21 cellular contexts compared by ENCODE assay signal in genomic region chr19:30441011-30441410, GRCh38.
DNase-seq lines count a peak whose midpoint lies in the region; ATAC-seq, FAIRE-seq and TF ChIP-seq lines count a peak whose summit lies in the region.
"Had no signal": no experiment of that assay in that cellular context is flagged by ENCODE, and none has a peak within 500 bp of the region (broad histone marks: within the 10 kb centered on the region; RNA-seq: fewer than 3 reads in every experiment).

No MANE protein-coding gene starts in this region.

- H2AFZ ChIP-seq in H1 (ENCODE audit: low read length) (no peak overlapping the region), trophoblast cell (ENCODE audit: insufficient read depth, low read length, poor library complexity) (no peak overlapping the region)
- H2AFZ ChIP-seq: GM23338 had no signal

- TF ChIP-seq CTCF in AG10803 (conservative IDR thresholded peaks at IDR 0.05; ENCODE audit: low read length) = no peak
- no peak for TF ChIP-seq CTCF in H1 (IDR thresholded peaks at IDR 0.05; ENCODE audit: control extremely low read depth in 1 of 3, insufficient read depth in 1 of 3, low read depth in 1 of 3, low read length in 3 of 3)
- TF ChIP-seq CTCF in CD8-positive, alpha-beta T cell (IDR thresholded peaks at IDR 0.05) = no peak

- no peaks in the 10 kb centered on the region for H3K9me3 ChIP-seq in H1 (ENCODE audit: insufficient read depth in 2 of 2, low read depth in 1 of 2, low read length in 1 of 2)
- peaks cover 2% of the 10 kb centered on the region for H3K9me3 ChIP-seq in trophoblast cell (ENCODE audit: insufficient read depth, low read depth, low read length)
- H3K9me3 ChIP-seq in CD8-positive, alpha-beta T cell (ENCODE audit: low read length) = no peaks in the 10 kb centered on the region
- H3K9me3 ChIP-seq: BE2C had no signal

- H2BK120ac ChIP-seq in H1 (replicated peaks; ENCODE audit: low read depth, low read length) (no peak overlapping the region), trophoblast cell (ENCODE audit: insufficient read depth, low read length, poor library complexity) (no peak overlapping the region)

- H2BK5ac ChIP-seq in H1 (ENCODE audit: low read depth, low read length) (no peak overlapping the region), trophoblast cell (ENCODE audit: low read depth, low read length, poor library complexity) (no peak overlapping the region)

- H4K91ac ChIP-seq in H1 (replicated peaks; ENCODE audit: insufficient read length, low read length) (no peak overlapping the region), trophoblast cell (ENCODE audit: low read depth, low read length) (no peak overlapping the region)

- FAIRE-seq in H1 (lab: Jason Lieb, UNC) = no peak
- FAIRE-seq: D721Med, GM12892 had no signal

- H3K79me1 ChIP-seq in H1 (ENCODE audit: low read depth, low read length) (no peaks in the 10 kb centered on the region), trophoblast cell (ENCODE audit: low read length) (no peaks in the 10 kb centered on the region)

- H3K4me1 Mint-ChIP-seq in CD8-positive, alpha-beta T cell (ENCODE audit: low read depth) = no peaks in the 10 kb centered on the region
- H3K4me1 Mint-ChIP-seq: CD4-positive, alpha-beta memory T cell had no signal

- no peak overlapping the region for H4K5ac ChIP-seq in H1 (ENCODE audit: insufficient read length, low read depth, low read length)

- H4K12ac ChIP-seq in trophoblast cell (ENCODE audit: low read depth, low read length) = no peak overlapping the region

- H3K4me1 ChIP-seq in H1 (replicated peaks in 1 of 4; ENCODE audit: control insufficient read depth in 3 of 4, insufficient read depth in 4 of 4, low read length in 3 of 4) (no peaks in the 10 kb centered on the region; a peak in 1 of 7 replicates), trophoblast cell (ENCODE audit: control insufficient read depth in 1 of 2, insufficient read depth in 2 of 2, low read length in 2 of 2) (no peaks in the 10 kb centered on the region)
- H3K4me1 ChIP-seq in CD8-positive, alpha-beta T cell (ENCODE audit: insufficient read depth, low read length) = no peaks in the 10 kb centered on the region
- H3K4me1 ChIP-seq: BE2C had no signal

- H3K9me3 Mint-ChIP-seq in CD8-positive, alpha-beta T cell = no peaks in the 10 kb centered on the region
- H3K9me3 Mint-ChIP-seq: GM23338, H9 had no signal

- no peaks in the 10 kb centered on the region for H3K23me2 ChIP-seq in H1 (ENCODE audit: low read depth, low read length)

- H3K4me3 ChIP-seq in AG10803 (ENCODE audit: low read length) = no peak overlapping the region
- no peak overlapping the region for H3K4me3 ChIP-seq in H1 (ENCODE audit: extremely low read depth in 1 of 4, insufficient read depth in 2 of 4, low read depth in 3 of 4, low read length in 4 of 4)
- H3K4me3 ChIP-seq in trophoblast cell (ENCODE audit: low read depth, low read length) = peak overlapping the region; percentile 25
- no peak overlapping the region for H3K4me3 ChIP-seq in CD8-positive, alpha-beta T cell (ENCODE audit: low read depth, low read length)
- H3K4me3 ChIP-seq: GM23338 had no signal

- no peak overlapping the region for H3K56ac ChIP-seq in H1 (replicated peaks; ENCODE audit: insufficient read length, low read depth, low read length)

- H3K23ac ChIP-seq in H1 (ENCODE audit: insufficient read length) = no peak overlapping the region
- no peak overlapping the region for H3K23ac ChIP-seq in trophoblast cell (ENCODE audit: low read length)

- no peak for TF ChIP-seq RAD21 in H1 (IDR thresholded peaks at IDR 0.05 in 1 of 2, conservative IDR thresholded peaks at IDR 0.05 in 1 of 2; ENCODE audit: low read depth in 2 of 2, low read length in 2 of 2)

- H4K8ac ChIP-seq in H1 (ENCODE audit: extremely low read depth, insufficient read depth, low read length) (no peak overlapping the region), trophoblast cell (ENCODE audit: low read depth, low read length) (no peak overlapping the region)

- WGBS in H1 (ENCODE audit: extremely low coverage in 1 of 2, insufficient coverage in 1 of 2, insufficient read length in 1 of 2, insufficient replicate concordance in 2 of 2, low coverage in 1 of 2, low lambda C conversion rate in 2 of 2, missing lambda C conversion rate in 1 of 2), 2 experiments = 98% methylated on average over 4 of the region's 4 CpGs; no CpG with 5 or more reads in 1 of the 2 experiments
- WGBS in trophoblast cell (ENCODE audit: extremely low coverage, insufficient coverage, insufficient read length) = no CpG with 5 or more reads among the region's 4 CpGs

- intact Hi-C loops in CD8-positive, alpha-beta T cell (cut with DNase I, micrococcal nuclease) = no loop called here

- H3K27me3 ChIP-seq in H1 (replicated peaks in 1 of 4; ENCODE audit: control insufficient read depth in 3 of 4, extremely low read depth in 1 of 4, insufficient read depth in 3 of 4, low read length in 3 of 4) (no peaks in the 10 kb centered on the region), trophoblast cell (ENCODE audit: insufficient read depth, low read length) (no peaks in the 10 kb centered on the region)
- H3K27me3 ChIP-seq in CD8-positive, alpha-beta T cell (ENCODE audit: insufficient read depth, low read length) = no peaks in the 10 kb centered on the region
- H3K27me3 ChIP-seq: BE2C had no signal

- CTCF ChIA-PET in H1 (lab: Charles Lee; ENCODE audit: partially characterized antibody) = interaction anchor here (0.6 to 2.2 kb wide), 7 partner anchors 8 to 1653 kb away, joined by 3 to 6 read pairs (median 4); no protein-coding TSS in a partner anchor
- CTCF ChIA-PET in CD8-positive, alpha-beta T cell (lab: Charles Lee) = interaction anchor here (1.1 kb wide), 1 partner anchor 10 kb away, joined by 4 read pairs; no protein-coding TSS in a partner anchor

- peak overlapping the region; percentile 75; the same call in 1 of the 2 replicates for H2BK12ac ChIP-seq in H1 (ENCODE audit: low read depth, low read length)
- no peak overlapping the region for H2BK12ac ChIP-seq in trophoblast cell (ENCODE audit: low read length)

- no peaks in the 10 kb centered on the region for H4K20me1 ChIP-seq in H1 (replicated peaks in 1 of 2; ENCODE audit: control insufficient read depth in 1 of 2, insufficient read depth in 2 of 2, low read length in 2 of 2)

- H3K4ac ChIP-seq in H1 (replicated peaks; ENCODE audit: insufficient read length, low read depth, low read length) = no peak overlapping the region
- H3K4ac ChIP-seq in trophoblast cell (ENCODE audit: low read depth, low read length) = no peak overlapping the region

- H3K9ac ChIP-seq in H1 (replicated peaks in 1 of 4; ENCODE audit: extremely low read depth in 1 of 4, low read depth in 3 of 4, low read length in 3 of 4) = no peak overlapping the region
- H3K9ac ChIP-seq in trophoblast cell (ENCODE audit: low read length) = peak overlapping the region; percentile 18

- H3K4me3 Mint-ChIP-seq in CD8-positive, alpha-beta T cell = no peak overlapping the region
- H3K4me3 Mint-ChIP-seq: CD4-positive, alpha-beta memory T cell; GM23338; H9 had no signal

- ATAC-seq in CD8-positive, alpha-beta T cell = no peak
- ATAC-seq: GM23338 had no signal

- TF ChIP-seq POLR2A in H1 (IDR thresholded peaks at IDR 0.05; ENCODE audit: control extremely low read depth in 1 of 2, low read depth in 2 of 2, low read length in 2 of 2) = no peak

- H2BK15ac ChIP-seq in H1 (ENCODE audit: low read length) = no peak overlapping the region; the same call in 1 of the 2 replicates

- H3K79me2 ChIP-seq in H1 (ENCODE audit: control insufficient read depth in 1 of 2, insufficient read depth in 2 of 2, low read length in 2 of 2) = no peaks in the 10 kb centered on the region
- no peaks in the 10 kb centered on the region for H3K79me2 ChIP-seq in trophoblast cell (ENCODE audit: control insufficient read depth, insufficient read depth, low read length, poor library complexity)

- no peaks in the 10 kb centered on the region for H3K36me3 ChIP-seq in H1 (ENCODE audit: control insufficient read depth in 2 of 4, insufficient read depth in 4 of 4, low read length in 3 of 4)
- no peaks in the 10 kb centered on the region for H3K36me3 ChIP-seq in trophoblast cell (ENCODE audit: control insufficient read depth in 1 of 2, insufficient read depth in 2 of 2, low read length in 2 of 2)
- no peaks in the 10 kb centered on the region for H3K36me3 ChIP-seq in CD8-positive, alpha-beta T cell (ENCODE audit: insufficient read depth, low read length)

- H3K18ac ChIP-seq in H1 (ENCODE audit: extremely low read depth, low read length) = no peak overlapping the region
- no peak overlapping the region for H3K18ac ChIP-seq in trophoblast cell (ENCODE audit: low read length)

- H3K27ac Mint-ChIP-seq in CD8-positive, alpha-beta T cell = no peak overlapping the region
- H3K27ac Mint-ChIP-seq: CD4-positive, alpha-beta memory T cell; GM23338; H9 had no signal

- H3K14ac ChIP-seq in H1 (ENCODE audit: insufficient read length) = no peak overlapping the region
- H3K14ac ChIP-seq in trophoblast cell (ENCODE audit: low read length) = no peak overlapping the region

- H3K27ac ChIP-seq in H1 (ENCODE audit: low read depth, low read length) = no peak overlapping the region
- H3K27ac ChIP-seq in trophoblast cell (ENCODE audit: low read depth, low read length) = no peak overlapping the region
- H3K27ac ChIP-seq in CD8-positive, alpha-beta T cell (ENCODE audit: low read depth, low read length) = no peak overlapping the region
- H3K27ac ChIP-seq: C4-2B had no signal

- H2AK5ac ChIP-seq in H1 (ENCODE audit: low read depth, low read length) = no peak overlapping the region
- no peak overlapping the region for H2AK5ac ChIP-seq in trophoblast cell (ENCODE audit: low read length)

- POLR2A ChIA-PET in H1 (lab: Charles Lee; ENCODE audit: partially characterized antibody) = interaction anchor here (1.4 kb wide), 1 partner anchor 156 kb away, joined by 4 read pairs; no protein-coding TSS in a partner anchor
- POLR2A ChIA-PET in CD8-positive, alpha-beta T cell (lab: Charles Lee) = no interaction called here

- H2BK20ac ChIP-seq in H1 (ENCODE audit: low read length) = no peak overlapping the region

- no peak overlapping the region for H3K4me2 ChIP-seq in H1 (ENCODE audit: insufficient read depth in 1 of 2, low read depth in 2 of 2, low read length in 2 of 2)
- H3K4me2 ChIP-seq in trophoblast cell (ENCODE audit: low read length) = no peak overlapping the region
- H3K4me2 ChIP-seq: GM23338 had no signal

- no peaks in the 10 kb centered on the region for H3K27me3 Mint-ChIP-seq in CD8-positive, alpha-beta T cell (ENCODE audit: low read depth)
- H3K27me3 Mint-ChIP-seq: CD4-positive, alpha-beta memory T cell had no signal

- DNase-seq in AG10803 (ENCODE audit: low read depth) (peak; percentile 16), RPMI7951 (ENCODE audit: low read depth) (peak; percentile 3), H1 (ENCODE audit: low read depth in 1 of 2, low spot score in 2 of 2) (no peak), trophoblast cell (no peak), foreskin melanocyte (no peak)
- no peak for DNase-seq in effector CD8-positive, alpha-beta T cell (lab: John Stamatoyannopoulos, UW)
- no peak for DNase-seq in central memory CD4-positive, alpha-beta T cell
- DNase-seq in CD8-positive, alpha-beta T cell = no peak
- DNase-seq: 8988T; BE2C; CD4-positive, alpha-beta memory T cell; COR-L47; DMS153; DMS79 treated with DMSO at 0.1 percent for 48 hours; EL; GDM1; H9 had no signal

- no peak for TF ChIP-seq EP300 in H1 (IDR thresholded peaks at IDR 0.05; ENCODE audit: borderline replicate concordance in 1 of 2, low read depth in 2 of 2, low read length in 2 of 2)

- no peaks in the 10 kb centered on the region for H3K36me3 Mint-ChIP-seq in CD8-positive, alpha-beta T cell
- H3K36me3 Mint-ChIP-seq: CD4-positive, alpha-beta memory T cell had no signal

Comparison
In these comparisons a context has a peak if more than half of its experiments do, and no peak if none do; other contexts are left out.
1. DNase-seq: peak in AG10803 (single experiment) and RPMI7951 (single experiment); none in H1 (0 of 2), trophoblast cell (0 of 2), effector CD8-positive, alpha-beta T cell (single experiment), central memory CD4-positive, alpha-beta T cell (single experiment), foreskin melanocyte (single experiment) and CD8-positive, alpha-beta T cell (0 of 7).